Comparison of ENCODE assay signal across 26 cellular contexts in genomic region chr9:100466171-100466827, GRCh38. TPM values are rescaled to one million over a fixed set of nuclear protein-coding genes. Genes with fewer than 3 reads are reported as not detected.
A peak's percentile ranks its signal among the peaks of the same experiment; 100 is the strongest.
DNase-seq lines count a peak whose midpoint lies in the region; ATAC-seq, FAIRE-seq and TF ChIP-seq lines count a peak whose summit lies in the region.
"Had no signal": no experiment of that assay in that cellular context is flagged by ENCODE, and none has a peak within 500 bp of the region (broad histone marks: within the 10 kb centered on the region; RNA-seq: fewer than 3 reads in every experiment).

No MANE protein-coding gene starts in this region.

- in situ Hi-C loops in HepG2 (cut with HindIII; ENCODE audit: extremely low pct_ligation_motif_present, low pct_unique_long_range_greater_than_20kb): no loop called here

- H3K9me3 ChIP-seq in HepG2 (ENCODE audit: low read length) (no peaks in the 10 kb centered on the region), right lobe of liver (no peaks in the 10 kb centered on the region), right cardiac atrium (ENCODE audit: control insufficient read depth, low read length) (no peaks in the 10 kb centered on the region), upper lobe of right lung (no peaks in the 10 kb centered on the region), SK-N-SH (no peaks in the 10 kb centered on the region), small intestine (ENCODE audit: control insufficient read depth, low read depth) (no peaks in the 10 kb centered on the region)
- H3K9me3 ChIP-seq: BE2C, stomach, upper lobe of left lung had no signal

- no peak for TF ChIP-seq EP300 in HepG2 (IDR thresholded peaks at IDR 0.05; ENCODE audit: low read depth in 2 of 2, low read length in 2 of 2)
- no peak for TF ChIP-seq EP300 in HepG2 (CRISPR knock-in tag; IDR thresholded peaks at IDR 0.05; ENCODE audit: borderline replicate concordance)
- TF ChIP-seq EP300 in SK-N-SH (IDR thresholded peaks at IDR 0.05; ENCODE audit: borderline replicate concordance in 1 of 2, low read depth in 1 of 2, low read length in 1 of 2): no peak

- H3K9ac ChIP-seq in HepG2 (ENCODE audit: insufficient read depth, low read depth, low read length) (peak overlapping the region; percentile 27; the same call in 1 of the 2 replicates), SK-N-SH (no peak overlapping the region)

- CTCF ChIA-PET in HepG2 (lab: Yijun Ruan, JAX; ENCODE audit: low intra/inter-chr PET ratio, low total read pairs) (no interaction called here), SK-N-SH (lab: Yijun Ruan, JAX) (interaction anchor here (0.9 to 2.0 kb wide), 3 partner anchors 29 to 129 kb away, joined by 3 to 8 read pairs (median 4); no protein-coding TSS in a partner anchor)

- intact Hi-C loops in HepG2 (cut with micrococcal nuclease; ENCODE audit: unreplicated experiment): loop anchor here (2.0 kb wide), 1 partner anchor 37 kb away; no protein-coding TSS in a partner anchor
- intact Hi-C loops in right lobe of liver (cut with DNase I): no loop called here
- intact Hi-C loops in dorsolateral prefrontal cortex (cut with DNase I): no loop called here
- intact Hi-C loops in right cardiac atrium (cut with DNase I): no loop called here
- intact Hi-C loops in upper lobe of right lung (cut with DNase I): no loop called here

- BruUV-seq in HepG2 (replicated peaks; lab: Mats Ljungman, UMichigan): TSS peak; percentile 89

- FAIRE-seq in HepG2 (lab: Jason Lieb, UNC): no peak
- no peak for FAIRE-seq in small intestine (lab: Jason Lieb, UNC)
- FAIRE-seq: astrocyte, G401.6 had no signal

- POLR2A ChIA-PET in HepG2 (lab: Yijun Ruan, JAX) (interaction anchor here (1.4 to 1.5 kb wide), 2 partner anchors 55 to 114 kb away, joined by 3 to 4 read pairs; partner anchors contain the start of gene TEX10), SK-N-SH (lab: Yijun Ruan, JAX) (no interaction called here)

- H4K20me1 ChIP-seq in HepG2 (ENCODE audit: insufficient read depth, low read length) (no peaks in the 10 kb centered on the region), SK-N-SH (ENCODE audit: insufficient read depth) (no peaks in the 10 kb centered on the region)

- no peaks in the 10 kb centered on the region for H3K79me2 ChIP-seq in HepG2 (ENCODE audit: insufficient read depth, low read length)
- H3K79me2 ChIP-seq in SK-N-SH (ENCODE audit: insufficient read depth): no peaks in the 10 kb centered on the region
- H3K79me2 ChIP-seq: hepatocyte had no signal

- H3K27me3 ChIP-seq in HepG2 (ENCODE audit: control insufficient read depth in 1 of 2, insufficient read depth in 2 of 2, low read length in 2 of 2) (no peaks in the 10 kb centered on the region), right lobe of liver (no peaks in the 10 kb centered on the region), dorsolateral prefrontal cortex (no peaks in the 10 kb centered on the region), right cardiac atrium (ENCODE audit: control insufficient read depth, insufficient read depth) (no peaks in the 10 kb centered on the region), upper lobe of right lung (no peaks in the 10 kb centered on the region), SK-N-SH (ENCODE audit: insufficient read depth) (no peaks in the 10 kb centered on the region), small intestine (ENCODE audit: control insufficient read depth in 2 of 2, insufficient read depth in 2 of 2, low read length in 2 of 2) (no peaks in the 10 kb centered on the region)
- H3K27me3 ChIP-seq: BE2C, hepatocyte, stomach, upper lobe of left lung had no signal

- no peak for TF ChIP-seq POLR2A in HepG2 (IDR thresholded peaks at IDR 0.05; ENCODE audit: insufficient read depth in 1 of 2, low read depth in 2 of 2, low read length in 2 of 2)
- no peak for TF ChIP-seq POLR2A in right lobe of liver (IDR thresholded peaks at IDR 0.05)

- H3K4me2 ChIP-seq in HepG2 (ENCODE audit: low read depth, low read length) (peak overlapping the region; percentile 32), SK-N-SH (no peak overlapping the region)
- H3K4me2 ChIP-seq: hepatocyte, smooth muscle cell had no signal

- H3K4me3 ChIP-seq in HepG2 (replicated peaks in 1 of 3; ENCODE audit: insufficient read depth in 1 of 3, low read depth in 2 of 3, low read length in 3 of 3): no peak overlapping the region
- no peak overlapping the region for H3K4me3 ChIP-seq in right lobe of liver
- no peak overlapping the region for H3K4me3 ChIP-seq in dorsolateral prefrontal cortex
- no peak overlapping the region for H3K4me3 ChIP-seq in right cardiac atrium (ENCODE audit: low read length)
- H3K4me3 ChIP-seq in upper lobe of right lung: no peak overlapping the region
- H3K4me3 ChIP-seq in SK-N-SH (ENCODE audit: low read depth in 2 of 2, low read length in 1 of 2): no peak overlapping the region
- no peak overlapping the region for H3K4me3 ChIP-seq in small intestine (ENCODE audit: low read depth in 1 of 2, low read length in 2 of 2)
- H3K4me3 ChIP-seq: hepatocyte, smooth muscle cell, stomach, upper lobe of left lung had no signal

- no peak for TF ChIP-seq RAD21 in HepG2 (CRISPR knock-in tag; IDR thresholded peaks at IDR 0.05)
- TF ChIP-seq RAD21 in SK-N-SH (IDR thresholded peaks at IDR 0.05; ENCODE audit: low read length): no peak

- peak; percentile 83 for ATAC-seq in HepG2
- ATAC-seq in right lobe of liver: no peak
- ATAC-seq in right cardiac atrium: peak; percentile 47 to 62
- ATAC-seq in upper lobe of right lung: peak; percentile 41
- ATAC-seq: left colon had no signal

- WGBS in HepG2 (ENCODE audit: low lambda C conversion rate): 45% methylated on average over 2 of the region's 2 CpGs
- 100% methylated on average over 2 of the region's 2 CpGs for WGBS in right lobe of liver (ENCODE audit: insufficient coverage, low coverage, low lambda C conversion rate, missing lambda C conversion rate)
- WGBS in right cardiac atrium: 97% methylated on average over 2 of the region's 2 CpGs
- WGBS in SK-N-SH (ENCODE audit: low lambda C conversion rate): 98% methylated on average over 2 of the region's 2 CpGs
- WGBS in small intestine, 3 donors: 94 to 97% (median 96%) methylated on average over 2 of the region's 2 CpGs

- H3K27ac ChIP-seq in HepG2 (ENCODE audit: extremely low read length, insufficient read depth, low read length): peak overlapping the region; percentile 59
- H3K27ac ChIP-seq in right lobe of liver: no peak overlapping the region
- peak overlapping the region in 54 of 59 donors; percentile 4 to 87 (median 68) for H3K27ac ChIP-seq in dorsolateral prefrontal cortex
- peak overlapping the region; percentile 57 for H3K27ac ChIP-seq in right cardiac atrium (ENCODE audit: low read length)
- no peak overlapping the region for H3K27ac ChIP-seq in upper lobe of right lung
- H3K27ac ChIP-seq in SK-N-SH (ENCODE audit: low read depth in 2 of 2, low read length in 1 of 2): no peak overlapping the region
- no peak overlapping the region for H3K27ac ChIP-seq in small intestine (ENCODE audit: low read depth in 1 of 2, low read length in 1 of 2)
- H3K27ac ChIP-seq: hepatocyte, stomach, upper lobe of left lung had no signal

- H3K36me3 ChIP-seq in HepG2 (replicated peaks in 1 of 2; ENCODE audit: control insufficient read depth in 1 of 2, insufficient read depth in 2 of 2, low read length in 2 of 2) (no peaks in the 10 kb centered on the region), right lobe of liver (no peaks in the 10 kb centered on the region), upper lobe of right lung (no peaks in the 10 kb centered on the region), SK-N-SH (replicated peaks in 1 of 2; ENCODE audit: control insufficient read depth in 1 of 2, insufficient read depth in 2 of 2, low read length in 1 of 2) (no peaks in the 10 kb centered on the region), small intestine (ENCODE audit: control insufficient read depth in 2 of 2, insufficient read depth in 2 of 2, low read length in 2 of 2) (peaks cover 0 to 2% of the 10 kb centered on the region in 2 donors)
- H3K36me3 ChIP-seq: BE2C, stomach, upper lobe of left lung had no signal

- H3F3A ChIP-seq in SK-N-SH (replicated peaks; ENCODE audit: insufficient read depth): no peaks in the 10 kb centered on the region

- TF ChIP-seq CTCF in HepG2 (CRISPR knock-in tag; IDR thresholded peaks at IDR 0.05) (no peak), right lobe of liver (IDR thresholded peaks at IDR 0.05) (no peak), dorsolateral prefrontal cortex (IDR thresholded peaks at IDR 0.05 in 54 of 56, conservative IDR thresholded peaks at IDR 0.05 in 2 of 56; ENCODE audit: low read depth in 1 of 56, partially characterized antibody in 56 of 56) (no peak), upper lobe of right lung (IDR thresholded peaks at IDR 0.05) (no peak), SK-N-SH (IDR thresholded peaks at IDR 0.05) (no peak)

- no peak overlapping the region for H2AFZ ChIP-seq in HepG2 (ENCODE audit: low read length)
- H2AFZ ChIP-seq in SK-N-SH (ENCODE audit: low read depth): no peak overlapping the region
- H2AFZ ChIP-seq: hepatocyte had no signal

- DNase-seq in HepG2 (ENCODE audit: low spot score) (peak; percentile 21), right lobe of liver (no peak), dorsolateral prefrontal cortex (peak in 1 of 10 donors; percentile 6), right cardiac atrium (no peak), upper lobe of right lung (no peak), SK-N-SH (no peak), NOMO-1 (lab: John Stamatoyannopoulos, UW; ENCODE audit: unreplicated experiment in 2 of 2) (no peak), small intestine (no peak)
- DNase-seq: activated CD4-positive, alpha-beta T cell treated with anti-CD3 and anti-CD28 coated beads for 1 hour; activated effector memory CD4-positive, alpha-beta T cell treated with Interleukin-2 at 50 U/mL for 16 hours; activated naive CD8-positive, alpha-beta T cell treated with anti-CD3 and anti-CD28 coated beads for 36 hours; activated T-cell treated with anti-CD3 and anti-CD28 coated beads for 4 hours; BE2C; left colon; naive B cell; NCI-H1092 treated with DMSO at 0.1 percent for 48 hours; NCI-H187; NCI-H524 treated with DMSO at 0.1 percent for 48 hours; RPMI8226; stimulated activated CD4-positive, alpha-beta T cell treated with anti-CD3 and anti-CD28 coated beads, Interleukin-2, amount 100 ng/mL, for 24 hours; stomach; upper lobe of left lung had no signal

- H3K4me1 ChIP-seq in HepG2 (ENCODE audit: insufficient read depth, low read length) (peaks cover 38% of the 10 kb centered on the region), right lobe of liver (no peaks in the 10 kb centered on the region), right cardiac atrium (ENCODE audit: control insufficient read depth, insufficient read depth, low read length) (peaks cover 3% of the 10 kb centered on the region), upper lobe of right lung (no peaks in the 10 kb centered on the region), SK-N-SH (ENCODE audit: control insufficient read depth in 1 of 2, insufficient read depth in 2 of 2, low read depth in 1 of 2, low read length in 1 of 2) (no peaks in the 10 kb centered on the region; a peak in 1 of 4 replicates), small intestine (ENCODE audit: control insufficient read depth in 2 of 2, insufficient read depth in 1 of 2, low read depth in 1 of 2, low read length in 1 of 2) (no peaks in the 10 kb centered on the region)
- H3K4me1 ChIP-seq: BE2C, upper lobe of left lung had no signal

- H3K9me2 ChIP-seq in SK-N-SH: no peaks in the 10 kb centered on the region

RNA-seq across cellular contexts. Expression of gene TMEFF1, which starts 6.7 kb away (rescaled TPM):
- 1.3 and 1.9 TPM in 2 replicates for total RNA-seq in HepG2 (2016; rRNA removed; fragmentation: Illumina TruSeq; extraction: Trizol)
- 0.62 and 1.0 TPM in 2 replicates for total RNA-seq in HepG2 (2016; cell fraction: cytosol; rRNA removed; fragmentation: Illumina TruSeq; extraction: Trizol; ENCODE audit: low read depth)
- total RNA-seq in HepG2 (2016; cell fraction: insoluble cytoplasmic fraction; rRNA removed; fragmentation: Illumina TruSeq; extraction: Trizol): 1.7 and 2.0 TPM in 2 replicates
- 1.5 and 1.8 TPM in 2 replicates for total RNA-seq in HepG2 (2016; cell fraction: membrane; rRNA removed; fragmentation: Illumina TruSeq; extraction: Trizol)
- 0.99 and 1.3 TPM in 2 replicates for total RNA-seq in HepG2 (2016; cell fraction: nucleus; rRNA removed; fragmentation: Illumina TruSeq; extraction: Trizol)
- 0.87 and 1.1 TPM in 2 replicates for polyA plus RNA-seq in HepG2 (2011; rRNA removed)
- polyA plus RNA-seq in HepG2 (2011; cell fraction: cytosol; rRNA removed): 0.75 and 2.2 TPM in 2 replicates
- 0.47 and 1.4 TPM in 2 replicates for polyA plus RNA-seq in HepG2 (2011; cell fraction: nucleus; rRNA removed)
- 0.43 and 1.2 TPM in 2 replicates for polyA plus RNA-seq in HepG2 (2012)
- 0.35 and 0.36 TPM in 2 replicates for polyA plus RNA-seq in HepG2 (2016; cell fraction: cytosol; fragmentation: Illumina TruSeq; extraction: Trizol; ENCODE audit: low read depth)
- polyA plus RNA-seq in HepG2 (2016; cell fraction: insoluble cytoplasmic fraction; fragmentation: Illumina TruSeq; extraction: Trizol; ENCODE audit: low read depth): 0.38 and 1.4 TPM in 2 replicates
- polyA plus RNA-seq in HepG2 (2016; cell fraction: membrane; fragmentation: Illumina TruSeq; extraction: Trizol; ENCODE audit: low read depth): 0.78 and 1.4 TPM in 2 replicates
- polyA plus RNA-seq in HepG2 (2016; cell fraction: nucleus; fragmentation: Illumina TruSeq; extraction: Trizol; ENCODE audit: insufficient read depth, low read depth): 2.2 and 2.9 TPM in 2 replicates
- polyA minus RNA-seq in HepG2 (2011; rRNA and poly(A)+ RNA removed; ENCODE audit: low replicate concordance): 0.32 TPM in 1 of 2 replicates, not detected in the other
- 1.8 and 2.4 TPM in 2 replicates for polyA minus RNA-seq in HepG2 (2011; cell fraction: cytosol; rRNA and poly(A)+ RNA removed)
- polyA minus RNA-seq in HepG2 (2011; cell fraction: nucleus; rRNA and poly(A)+ RNA removed): 1.5 and 2.5 TPM in 2 replicates
- total RNA-seq in right lobe of liver: under 1 TPM in 2 of 6 experiments, not detected in 4; 0.09 to 0.24 TPM
- total RNA-seq in dorsolateral prefrontal cortex: 10 to 100 TPM; 15.9 to 42.8 (median 25.6) TPM
- under 1 TPM in 2 of 4 donors, not detected in 2; 0.15 to 0.34 TPM for total RNA-seq in right cardiac atrium
- polyA plus RNA-seq in right cardiac atrium: 0.02 TPM
- total RNA-seq in upper lobe of right lung: 0.64 TPM
- 2.1 and 2.5 TPM in 2 replicates for polyA plus RNA-seq in SK-N-SH (2012; rRNA removed)
- polyA plus RNA-seq in SK-N-SH (2012; cell fraction: cytosol; rRNA removed): 2.4 and 3.4 TPM in 2 replicates
- polyA plus RNA-seq in SK-N-SH (2012; cell fraction: nucleus; rRNA removed): 0.68 and 1.1 TPM in 2 replicates
- polyA plus RNA-seq in small intestine: under 1 TPM in 1 of 3 donors, not detected in 2; 0.30 TPM

RNA-seq across cellular contexts. Expression of gene MSANTD3, which starts 39.4 kb away (rescaled TPM):
- total RNA-seq in HepG2 (2016; rRNA removed; fragmentation: Illumina TruSeq; extraction: Trizol) (19.2 and 19.8 TPM in 2 replicates), right lobe of liver (10 to 100 TPM in 3 of 6 experiments, 1 to 10 TPM in 3; 6.7 to 26.9 (median 15.9) TPM), dorsolateral prefrontal cortex (10 to 100 TPM; 19.8 to 52.0 (median 34.3) TPM), right cardiac atrium (10 to 100 TPM; 19.7 to 26.7 (median 21.8) TPM), upper lobe of right lung (18.1 TPM)
- total RNA-seq in HepG2 (2016; cell fraction: cytosol; rRNA removed; fragmentation: Illumina TruSeq; extraction: Trizol; ENCODE audit: low read depth): 46.9 and 48.3 TPM in 2 replicates
- total RNA-seq in HepG2 (2016; cell fraction: insoluble cytoplasmic fraction; rRNA removed; fragmentation: Illumina TruSeq; extraction: Trizol): 14.8 and 19.7 TPM in 2 replicates
- 57.6 and 63.8 TPM in 2 replicates for total RNA-seq in HepG2 (2016; cell fraction: membrane; rRNA removed; fragmentation: Illumina TruSeq; extraction: Trizol)
- total RNA-seq in HepG2 (2016; cell fraction: nucleus; rRNA removed; fragmentation: Illumina TruSeq; extraction: Trizol): 11.9 and 14.4 TPM in 2 replicates
- polyA plus RNA-seq in HepG2 (2011; rRNA removed) (10.1 and 11.3 TPM in 2 replicates), right cardiac atrium (19.7 TPM), SK-N-SH (2012; rRNA removed) (42.3 and 48.3 TPM in 2 replicates), small intestine (10 to 100 TPM in 1 of 3 donors, 1 to 10 TPM in 2; 6.5 to 10.6 (median 6.9) TPM)
- polyA plus RNA-seq in HepG2 (2011; cell fraction: cytosol; rRNA removed): 10.6 and 13.0 TPM in 2 replicates
- 6.4 and 6.5 TPM in 2 replicates for polyA plus RNA-seq in HepG2 (2011; cell fraction: nucleus; rRNA removed)
- polyA plus RNA-seq in HepG2 (2012): 10.6 and 12.3 TPM in 2 replicates
- polyA plus RNA-seq in HepG2 (2016; cell fraction: cytosol; fragmentation: Illumina TruSeq; extraction: Trizol; ENCODE audit: low read depth): 72.4 and 72.7 TPM in 2 replicates
- 20.1 and 23.8 TPM in 2 replicates for polyA plus RNA-seq in HepG2 (2016; cell fraction: insoluble cytoplasmic fraction; fragmentation: Illumina TruSeq; extraction: Trizol; ENCODE audit: low read depth)
- 67.8 and 75.8 TPM in 2 replicates for polyA plus RNA-seq in HepG2 (2016; cell fraction: membrane; fragmentation: Illumina TruSeq; extraction: Trizol; ENCODE audit: low read depth)
- 20.9 and 21.6 TPM in 2 replicates for polyA plus RNA-seq in HepG2 (2016; cell fraction: nucleus; fragmentation: Illumina TruSeq; extraction: Trizol; ENCODE audit: insufficient read depth, low read depth)
- polyA minus RNA-seq in HepG2 (2011; rRNA and poly(A)+ RNA removed; ENCODE audit: low replicate concordance): 2.8 and 10.7 TPM in 2 replicates
- 9.2 and 9.4 TPM in 2 replicates for polyA minus RNA-seq in HepG2 (2011; cell fraction: cytosol; rRNA and poly(A)+ RNA removed)
- 15.0 and 15.5 TPM in 2 replicates for polyA minus RNA-seq in HepG2 (2011; cell fraction: nucleus; rRNA and poly(A)+ RNA removed)
- 49.4 and 49.6 TPM in 2 replicates for polyA plus RNA-seq in SK-N-SH (2012; cell fraction: cytosol; rRNA removed)
- polyA plus RNA-seq in SK-N-SH (2012; cell fraction: nucleus; rRNA removed): 25.6 TPM in 2 replicates

Comparison
In these comparisons a context has a peak if more than half of its experiments do, and no peak if none do; other contexts are left out.
1. ATAC-seq: peak in HepG2 (single experiment), right cardiac atrium (2 of 2) and upper lobe of right lung (single experiment); none in right lobe of liver (0 of 4).
2. H3K27ac ChIP-seq: peak in HepG2 (single experiment), dorsolateral prefrontal cortex (54 of 59) and right cardiac atrium (single experiment); none in right lobe of liver (0 of 3), upper lobe of right lung (single experiment), SK-N-SH (0 of 2) and small intestine (0 of 2).